In genomic region chr5:33210983-33211382, GRCh38 we compare ENCODE assay signal across 32 cellular contexts.
"Had no signal": no experiment of that assay in that cellular context is flagged by ENCODE, and none has a peak within 500 bp of the region (broad histone marks: within the 10 kb centered on the region; RNA-seq: fewer than 3 reads in every experiment).

No MANE protein-coding gene starts in this region.

- DNase-seq: Kasumi-1, MG63, NCI-H1048, NCI-H1092 treated with DMSO at 0.1 percent for 48 hours, NCI-H1105 treated with DMSO at 0.1 percent for 48 hours, NCI-H1417, NCI-H1436, NCI-H146, NCI-H1694, NCI-H187, NCI-H1930, NCI-H2029 treated with DMSO at 0.1 percent for 48 hours, NCI-H2081 treated with DMSO at 0.1 percent for 48 hours, NCI-H2107, NCI-H2171, NCI-H226, NCI-H446 treated with DMSO at 0.1 percent for 48 hours, NCI-H510A, NCI-H524, NCI-H526, NCI-H69, NCI-H748 treated with DMSO at 0.1 percent for 48 hours, NCI-H82, PC-9, Right ventricle myocardium superior, RPMI8226, SHP77 treated with DMSO at 0.1 percent for 48 hours, SK-N-SH, SW 1271, T-helper 1 cell had no signal

- H3K4me1 ChIP-seq: SJSA1 had no signal

- H3K9me3 ChIP-seq: MG63, SJSA1, SK-N-SH had no signal

- H3K27me3 ChIP-seq: MG63, SJSA1 had no signal

- ATAC-seq: Panc1 had no signal

- H3K36me3 ChIP-seq: MG63, SJSA1 had no signal

- H3K9ac ChIP-seq: SK-N-SH had no signal

- H3K4me3 ChIP-seq: MG63, PC-9, SJSA1 had no signal

- H3K27ac ChIP-seq: PC-9, SJSA1 had no signal

- H3K4me2 ChIP-seq: PC-9, SK-N-SH had no signal
